8 cellular contexts compared by ENCODE assay signal in the genomic region with DNA sequence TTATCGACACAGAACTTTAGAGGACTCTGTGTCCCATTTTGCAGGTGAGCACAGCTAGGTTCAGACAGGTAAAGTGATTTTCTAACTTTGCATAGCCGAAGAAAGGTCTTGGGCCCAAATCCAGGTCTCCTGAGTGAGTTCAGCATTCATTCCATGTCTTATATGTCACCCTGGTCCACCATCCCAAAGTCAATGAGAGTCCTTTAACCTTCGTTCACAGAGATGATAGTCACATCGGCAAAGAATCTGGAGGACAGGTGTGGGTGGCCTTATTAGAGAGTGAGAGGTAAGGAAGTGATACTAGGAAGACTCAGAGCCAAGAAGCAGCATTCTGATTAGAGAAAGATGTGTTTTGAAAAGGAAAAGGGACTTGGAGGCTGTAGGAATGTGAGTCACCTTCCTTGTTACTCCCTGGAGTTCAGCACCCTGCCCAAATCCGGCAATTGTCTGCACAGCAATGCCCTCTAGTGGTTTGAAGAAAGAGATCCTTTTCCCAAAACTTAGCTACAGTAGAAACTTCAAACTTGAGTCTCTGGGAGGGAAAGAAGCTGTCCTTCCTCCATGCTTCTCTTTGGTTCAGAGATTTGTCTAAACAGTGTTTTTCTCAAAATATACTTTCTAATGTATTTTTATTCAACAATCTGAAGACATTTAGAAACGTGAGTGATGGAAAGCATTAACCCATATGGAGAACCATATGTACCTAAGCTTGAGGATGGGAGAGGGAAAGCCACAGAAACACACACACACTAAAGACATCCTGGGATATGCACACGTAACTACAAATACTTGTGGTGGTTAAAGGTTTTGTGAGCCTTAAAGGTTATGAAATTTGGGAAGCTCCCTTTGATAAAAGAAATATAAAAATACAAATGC.
DNase-seq lines count a peak whose midpoint lies in the region; ATAC-seq and TF ChIP-seq lines count a peak whose summit lies in the region.

No MANE protein-coding gene starts in this region.

- H3K4me1 ChIP-seq in RWPE2 (ENCODE audit: insufficient read depth, poor library complexity, severe bottlenecking) (no peaks in the 10 kb centered on the region), sigmoid colon (no peaks in the 10 kb centered on the region)

- H3K27me3 ChIP-seq in RWPE2 (ENCODE audit: insufficient read depth, poor library complexity, severe bottlenecking) (no peaks in the 10 kb centered on the region), sigmoid colon (no peaks in the 10 kb centered on the region)

- WGBS in sigmoid colon, 2 donors, result 26 to 48% methylated on average over 7 of the region's 7 CpGs

- no peaks in the 10 kb centered on the region for H3K9me3 ChIP-seq in RWPE2 (ENCODE audit: severe bottlenecking)
- H3K9me3 ChIP-seq in sigmoid colon, result no peaks in the 10 kb centered on the region

- TF ChIP-seq CTCF in RWPE2 (IDR thresholded peaks at IDR 0.05; ENCODE audit: poor library complexity, severe bottlenecking), result peak; percentile 74
- TF ChIP-seq CTCF in sigmoid colon (IDR thresholded peaks at IDR 0.05), result peak in 3 of 4 experiments; percentile 38 to 49 (median 44)

- H3K27ac ChIP-seq in RWPE2 (ENCODE audit: poor library complexity, severe bottlenecking) (no peak overlapping the region), sigmoid colon (no peak overlapping the region)

- H3K36me3 ChIP-seq in RWPE2 (ENCODE audit: low read depth), result no peaks in the 10 kb centered on the region
- no peaks in the 10 kb centered on the region for H3K36me3 ChIP-seq in sigmoid colon

- no peak for TF ChIP-seq EP300 in sigmoid colon (IDR thresholded peaks at IDR 0.05)

- H3K4me3 ChIP-seq in RWPE2 (ENCODE audit: severe bottlenecking), result no peak overlapping the region
- H3K4me3 ChIP-seq in sigmoid colon, result no peak overlapping the region

- intact Hi-C loops in head of caudate nucleus (cut with DNase I) (loop anchor here (5.0 kb wide), 1 partner anchor 267 kb away; no protein-coding TSS in a partner anchor), sigmoid colon (cut with DNase I) (loop anchor here (1.0 kb wide), 1 partner anchor 268 kb away; no protein-coding TSS in a partner anchor)

- no peak for TF ChIP-seq POLR2A in sigmoid colon (IDR thresholded peaks at IDR 0.05)

- peak; percentile 3 for DNase-seq in stimulated activated CD4-positive, alpha-beta T cell treated with anti-CD3 and anti-CD28 coated beads, Interleukin-15, amount 100 ng/mL, for 24 hours
- no peak for DNase-seq in stimulated activated CD4-positive, alpha-beta T cell treated with anti-CD3 and anti-CD28 coated beads, Interleukin-2, amount 100 ng/mL, for 48 hours
- no peak for DNase-seq in RWPE2 (ENCODE audit: low spot score)
- peak; percentile 6 to 86 (median 61) for DNase-seq in head of caudate nucleus
- DNase-seq in sigmoid colon, result no peak
- DNase-seq in T-helper 9 cell, result no peak

- ATAC-seq in RWPE2 (ENCODE audit: low read depth) (peak; percentile 73), HG03025 (IDR thresholded peaks at IDR 0.05; ENCODE audit: low FRiP score, unreplicated experiment) (no peak), HG03571 (IDR thresholded peaks at IDR 0.05; ENCODE audit: unreplicated experiment) (no peak)

Comparison
In these comparisons a context has a peak if more than half of its experiments do, and no peak if none do; other contexts are left out.
1. DNase-seq: peak in stimulated activated CD4-positive, alpha-beta T cell treated with anti-CD3 and anti-CD28 coated beads, Interleukin-15, amount 100 ng/mL, for 24 hours (single experiment) and head of caudate nucleus (42 of 42); none in stimulated activated CD4-positive, alpha-beta T cell treated with anti-CD3 and anti-CD28 coated beads, Interleukin-2, amount 100 ng/mL, for 48 hours (0 of 2), RWPE2 (single experiment), sigmoid colon (single experiment) and T-helper 9 cell (single experiment).